In genomic region chr9:89113851-89114250, GRCh38 we compare ENCODE assay signal across 8 cellular contexts.
"Had no signal": no experiment of that assay in that cellular context is flagged by ENCODE, and none has a peak within 500 bp of the region (broad histone marks: within the 10 kb centered on the region; RNA-seq: fewer than 3 reads in every experiment).

No MANE protein-coding gene starts in this region.

- FAIRE-seq: G401.6, GM12878, GM12891, GM12892, GM18507, GM19239 had no signal

- DNase-seq: GDM1, GF-D8 had no signal

- ATAC-seq: GM12878 had no signal

- H3K4me3 ChIP-seq: GM12878 had no signal
